1 cellular context compared by ENCODE assay signal in genomic region chr11:119134389-119134978, GRCh38.
TF ChIP-seq lines count a peak whose summit lies in the region.

No MANE protein-coding gene starts in this region.

TF ChIP-seq in neural cell, 6 proteins besides CTCF, POLR2A, EP300 and RAD21 (continued from another document):
- no peak for TF ChIP-seq SMC3 (conservative IDR thresholded peaks at IDR 0.05; ENCODE audit: poor library complexity)
